8 cellular contexts compared by ENCODE assay signal in genomic region chr4:86594559-86595425, GRCh38. TPM values are rescaled to one million over a fixed set of nuclear protein-coding genes. Genes with fewer than 3 reads are reported as not detected.
DNase-seq lines count a peak whose midpoint lies in the region; ATAC-seq and TF ChIP-seq lines count a peak whose summit lies in the region.

No MANE protein-coding gene starts in this region.

- H4K91ac ChIP-seq in neuronal stem cell (ENCODE audit: low read depth, low read length, poor library complexity): peak overlapping the region; percentile 94

- peak; percentile 44 for DNase-seq in GM10266 (ENCODE audit: extremely low spot score)
- DNase-seq in NCI-H526 treated with DMSO at 0.1 percent for 48 hours (lab: John Stamatoyannopoulos, UW): peak; percentile 34
- DNase-seq in activated naive CD4-positive, alpha-beta T cell treated with anti-CD3 and anti-CD28 coated beads, Interleukin-2, amount 10 ng/mL, durations not matched to agents 7 days and 5 days: peak; percentile 21
- peak; percentile 82 for DNase-seq in globus pallidus (ENCODE audit: low spot score)
- DNase-seq in neuronal stem cell (ENCODE audit: low spot score): peak; percentile 46
- DNase-seq in NCI-H1048 (lab: John Stamatoyannopoulos, UW): no peak

- peak overlapping the region; percentile 88 for H3K4me3 ChIP-seq in ACC112 (ENCODE audit: low read depth, low read length)
- H3K4me3 ChIP-seq in neuronal stem cell (ENCODE audit: low read length in 2 of 2): peak overlapping the region; percentile 84 to 96

- peak; percentile 28 for ATAC-seq in HG02852 (IDR thresholded peaks at IDR 0.05; ENCODE audit: unreplicated experiment)

- H3K4me1 ChIP-seq in ACC112 (ENCODE audit: control insufficient read depth, insufficient read depth, low read length, unreplicated experiment): peaks cover 16% of the 10 kb centered on the region
- peaks cover 7 to 12% of the 10 kb centered on the region in 2 donors for H3K4me1 ChIP-seq in neuronal stem cell (ENCODE audit: control insufficient read depth in 2 of 2, insufficient read depth in 1 of 2, low read depth in 1 of 2, low read length in 2 of 2)

- no peak overlapping the region for H2BK12ac ChIP-seq in neuronal stem cell (ENCODE audit: low read length)

- no peak overlapping the region for H3K4ac ChIP-seq in neuronal stem cell (ENCODE audit: low read length)

- H3K23ac ChIP-seq in neuronal stem cell (ENCODE audit: low read depth, low read length, poor library complexity): peak overlapping the region; percentile 99

- H3K36me3 Mint-ChIP-seq in activated naive CD4-positive, alpha-beta T cell treated with anti-CD3 and anti-CD28 coated beads, Interleukin-2, amount 10 ng/mL, durations not matched to agents 7 days and 5 days: no peaks in the 10 kb centered on the region

- H3K9ac ChIP-seq in neuronal stem cell (ENCODE audit: low read depth, low read length, poor library complexity): peak overlapping the region; percentile 93

- H2AFZ ChIP-seq in ACC112 (ENCODE audit: low read length, unreplicated experiment): peak overlapping the region; percentile 95
- peak overlapping the region; percentile 82 for H2AFZ ChIP-seq in neuronal stem cell (ENCODE audit: low read length)

- no peaks in the 10 kb centered on the region for H3K9me3 Mint-ChIP-seq in activated naive CD4-positive, alpha-beta T cell treated with anti-CD3 and anti-CD28 coated beads, Interleukin-2, amount 10 ng/mL, durations not matched to agents 7 days and 5 days

- H3K27me3 Mint-ChIP-seq in activated naive CD4-positive, alpha-beta T cell treated with anti-CD3 and anti-CD28 coated beads, Interleukin-2, amount 10 ng/mL, durations not matched to agents 7 days and 5 days: peaks cover 54% of the 10 kb centered on the region

- peak overlapping the region; percentile 79 for H2AK5ac ChIP-seq in neuronal stem cell (ENCODE audit: low read depth, low read length)

- H3K27ac ChIP-seq in ACC112 (ENCODE audit: low read depth, low read length): peak overlapping the region; percentile 50
- peak overlapping the region; percentile 82 for H3K27ac ChIP-seq in neuronal stem cell (replicated peaks; ENCODE audit: low read length)

- H2BK120ac ChIP-seq in neuronal stem cell (ENCODE audit: low read depth, low read length): no peak overlapping the region

- peak overlapping the region; percentile 91 for H2BK15ac ChIP-seq in neuronal stem cell (ENCODE audit: low read length)

- peaks cover 13% of the 10 kb centered on the region for H3K4me1 Mint-ChIP-seq in activated naive CD4-positive, alpha-beta T cell treated with anti-CD3 and anti-CD28 coated beads, Interleukin-2, amount 10 ng/mL, durations not matched to agents 7 days and 5 days

- WGBS in neuronal stem cell (ENCODE audit: extremely low coverage in 2 of 2, insufficient read length in 2 of 2, insufficient replicate concordance in 1 of 2), 2 donors: no CpG with 5 or more reads among the region's 47 CpGs

- H3K9me3 ChIP-seq in neuronal stem cell (replicated peaks in 1 of 2; ENCODE audit: control insufficient read depth in 2 of 2, insufficient read depth in 1 of 2, low read depth in 1 of 2, low read length in 2 of 2): peaks cover 0 to 6% of the 10 kb centered on the region in 2 donors

- no peak overlapping the region for H3K27ac Mint-ChIP-seq in activated naive CD4-positive, alpha-beta T cell treated with anti-CD3 and anti-CD28 coated beads, Interleukin-2, amount 10 ng/mL, durations not matched to agents 7 days and 5 days

- H3K36me3 ChIP-seq in ACC112 (ENCODE audit: insufficient read depth, low read length) (no peaks in the 10 kb centered on the region), neuronal stem cell (replicated peaks in 1 of 2; ENCODE audit: control insufficient read depth in 2 of 2, insufficient read depth in 2 of 2, low read length in 2 of 2) (peaks cover 0 to 6% of the 10 kb centered on the region in 2 donors)

- TF ChIP-seq CTCF in GM10266 (IDR thresholded peaks at IDR 0.05; ENCODE audit: control insufficient read depth, insufficient read depth, low read depth, missing control alignments): no peak

- H3K18ac ChIP-seq in neuronal stem cell (ENCODE audit: low read length): peak overlapping the region; percentile 98

- H3K79me2 ChIP-seq in ACC112 (ENCODE audit: control insufficient read depth, insufficient read depth, low read length, unreplicated experiment): peaks cover 29% of the 10 kb centered on the region

- H3K4me3 Mint-ChIP-seq in activated naive CD4-positive, alpha-beta T cell treated with anti-CD3 and anti-CD28 coated beads, Interleukin-2, amount 10 ng/mL, durations not matched to agents 7 days and 5 days: peak overlapping the region; percentile 60

- no peaks in the 10 kb centered on the region for H3K79me1 ChIP-seq in neuronal stem cell (ENCODE audit: low read depth, low read length)

- peak overlapping the region; percentile 100 for H2BK5ac ChIP-seq in neuronal stem cell (ENCODE audit: low read length)

- H3K4me2 ChIP-seq in neuronal stem cell (ENCODE audit: insufficient read depth, low read length, poor library complexity, severe bottlenecking): peak overlapping the region; percentile 54

- H3K27me3 ChIP-seq in ACC112 (ENCODE audit: insufficient read depth, low read length) (no peaks in the 10 kb centered on the region), neuronal stem cell (ENCODE audit: control insufficient read depth in 3 of 3, insufficient read depth in 3 of 3, low read depth in 1 of 3, low read length in 3 of 3) (no peaks in the 10 kb centered on the region)

- CTCF ChIA-PET in activated naive CD4-positive, alpha-beta T cell treated with anti-CD3 and anti-CD28 coated beads, Interleukin-2, amount 10 ng/mL, durations not matched to agents 7 days and 5 days (lab: Charles Lee): interaction anchor here (0.8 kb wide), 1 partner anchor 95 kb away, joined by 3 read pairs; no protein-coding TSS in a partner anchor

- peak overlapping the region; percentile 96 for H3K14ac ChIP-seq in neuronal stem cell (ENCODE audit: low read length)

- no peak overlapping the region for H4K8ac ChIP-seq in neuronal stem cell (ENCODE audit: low read depth, low read length)

RNA-seq across cellular contexts. Expression of gene PTPN13, which starts 0.7 kb away (rescaled TPM):
- 50.7 TPM for polyA plus RNA-seq in neuronal stem cell (2013, experiment 1 of 2)
- polyA plus RNA-seq in neuronal stem cell (2013, experiment 2 of 2): 50.5 TPM
